Comparison of ENCODE assay signal across 15 cellular contexts in genomic region chr10:30207485-30208052, GRCh38.
DNase-seq lines count a peak whose midpoint lies in the region; ATAC-seq, FAIRE-seq and TF ChIP-seq lines count a peak whose summit lies in the region.
"Had no signal": no experiment of that assay in that cellular context is flagged by ENCODE, and none has a peak within 500 bp of the region (broad histone marks: within the 10 kb centered on the region; RNA-seq: fewer than 3 reads in every experiment).

No MANE protein-coding gene starts in this region.

- no peak overlapping the region for H3K4me3 Mint-ChIP-seq in astrocyte (ENCODE audit: unreplicated experiment)
- no peak overlapping the region for H3K4me3 Mint-ChIP-seq in activated CD8-positive, alpha-beta T cell treated with anti-CD3 and anti-CD28 coated beads, Interleukin-2, amount 10 ng/mL, durations not matched to agents 7 days and 5 days
- H3K4me3 Mint-ChIP-seq: immature natural killer cell had no signal

- ATAC-seq in HG02938 (IDR thresholded peaks at IDR 0.05; ENCODE audit: unreplicated experiment) (peak; percentile 56), GM18505 (IDR thresholded peaks at IDR 0.05; ENCODE audit: unreplicated experiment) (no peak)
- ATAC-seq in activated CD8-positive, alpha-beta T cell treated with anti-CD3 and anti-CD28 coated beads, Interleukin-2, amount 10 ng/mL, durations not matched to agents 7 days and 5 days: no peak

- TF ChIP-seq POLR2A in GM18505 (IDR thresholded peaks at IDR 0.05; ENCODE audit: borderline replicate concordance, extremely low read depth, insufficient read depth, insufficient read length): no peak

- POLR2A ChIA-PET in activated CD8-positive, alpha-beta T cell treated with anti-CD3 and anti-CD28 coated beads, Interleukin-2, amount 10 ng/mL, durations not matched to agents 7 days and 5 days (lab: Charles Lee): no interaction called here

- H3K27me3 Mint-ChIP-seq in astrocyte (ENCODE audit: low read depth, unreplicated experiment): peaks cover 3% of the 10 kb centered on the region
- no peaks in the 10 kb centered on the region for H3K27me3 Mint-ChIP-seq in activated CD8-positive, alpha-beta T cell treated with anti-CD3 and anti-CD28 coated beads, Interleukin-2, amount 10 ng/mL, durations not matched to agents 7 days and 5 days (ENCODE audit: low read depth)

- TF ChIP-seq CTCF in astrocyte (IDR thresholded peaks at IDR 0.05; ENCODE audit: insufficient read depth, low read depth, low read length) (no peak), osteoblast (IDR thresholded peaks at IDR 0.05; ENCODE audit: extremely low read depth, low read depth, low read length) (no peak)

- H3K27me3 ChIP-seq in astrocyte (ENCODE audit: insufficient read depth, low read length): no peaks in the 10 kb centered on the region
- H3K27me3 ChIP-seq in osteoblast (ENCODE audit: insufficient read depth, low read length): no peaks in the 10 kb centered on the region

- no peak for FAIRE-seq in astrocyte (lab: Jason Lieb, UNC)
- FAIRE-seq: GM18507 had no signal

- H3K27ac Mint-ChIP-seq in astrocyte (ENCODE audit: unreplicated experiment): no peak overlapping the region
- no peak overlapping the region for H3K27ac Mint-ChIP-seq in activated CD8-positive, alpha-beta T cell treated with anti-CD3 and anti-CD28 coated beads, Interleukin-2, amount 10 ng/mL, durations not matched to agents 7 days and 5 days
- H3K27ac Mint-ChIP-seq: immature natural killer cell had no signal

- H3K27ac ChIP-seq in astrocyte (ENCODE audit: low read depth, low read length): no peak overlapping the region
- H3K27ac ChIP-seq in osteoblast (ENCODE audit: low read depth, low read length): no peak overlapping the region

- H3K4me2 ChIP-seq in astrocyte (ENCODE audit: low read length) (peak overlapping the region; percentile 50), osteoblast (ENCODE audit: insufficient read depth, low read length) (peak overlapping the region; percentile 35)

- H3K9me3 ChIP-seq in astrocyte (ENCODE audit: insufficient read depth, low read depth, low read length): peaks cover 3% of the 10 kb centered on the region
- H3K9me3 ChIP-seq in osteoblast (ENCODE audit: low read depth, low read length): no peaks in the 10 kb centered on the region

- no peaks in the 10 kb centered on the region for H3K36me3 Mint-ChIP-seq in astrocyte (ENCODE audit: low read depth, unreplicated experiment)
- H3K36me3 Mint-ChIP-seq in activated CD8-positive, alpha-beta T cell treated with anti-CD3 and anti-CD28 coated beads, Interleukin-2, amount 10 ng/mL, durations not matched to agents 7 days and 5 days (ENCODE audit: low read depth): no peaks in the 10 kb centered on the region
- H3K36me3 Mint-ChIP-seq: immature natural killer cell had no signal

- H3K36me3 ChIP-seq in astrocyte (ENCODE audit: insufficient read depth, low read length): no peaks in the 10 kb centered on the region
- no peaks in the 10 kb centered on the region for H3K36me3 ChIP-seq in osteoblast (ENCODE audit: insufficient read depth, low read length)

- DNase-seq in ELR (ENCODE audit: low read depth): peak; percentile 25
- DNase-seq in astrocyte (ENCODE audit: low read depth): peak; percentile 36
- no peak for DNase-seq in osteoblast (ENCODE audit: insufficient read length, low spot score, missing footprints)
- no peak for DNase-seq in stimulated activated CD8-positive, alpha-beta memory T cell treated with anti-CD3 and anti-CD28 coated beads, Interleukin-4, amount 100 ng/mL, for 48 hours
- no peak for DNase-seq in amniotic stem cell (lab: John Stamatoyannopoulos, UW)
- no peak for DNase-seq in activated CD8-positive, alpha-beta T cell treated with anti-CD3 and anti-CD28 coated beads, Interleukin-2, amount 10 ng/mL, durations not matched to agents 7 days and 5 days
- DNase-seq: activated naive CD4-positive, alpha-beta T cell; immature natural killer cell; Karpas-422; NCI-H1436 treated with DMSO at 0.1 percent for 48 hours; NCI-H226; SIG-M5 had no signal

- no peaks in the 10 kb centered on the region for H3K79me2 ChIP-seq in astrocyte (ENCODE audit: insufficient read depth, low read length)
- no peaks in the 10 kb centered on the region for H3K79me2 ChIP-seq in osteoblast (ENCODE audit: insufficient read depth, low read length)

- H2AFZ ChIP-seq in astrocyte (ENCODE audit: low read depth, low read length) (no peak overlapping the region), osteoblast (ENCODE audit: low read length) (peak overlapping the region; percentile 15)

- H3K4me1 ChIP-seq in astrocyte (ENCODE audit: insufficient read depth, low read length): peaks cover 8% of the 10 kb centered on the region
- peaks cover 7% of the 10 kb centered on the region for H3K4me1 ChIP-seq in osteoblast (ENCODE audit: insufficient read depth, low read length)

- H3K9me3 Mint-ChIP-seq in astrocyte (ENCODE audit: unreplicated experiment): peaks cover 3% of the 10 kb centered on the region
- no peaks in the 10 kb centered on the region for H3K9me3 Mint-ChIP-seq in activated CD8-positive, alpha-beta T cell treated with anti-CD3 and anti-CD28 coated beads, Interleukin-2, amount 10 ng/mL, durations not matched to agents 7 days and 5 days (ENCODE audit: insufficient read depth)

- H3K9ac ChIP-seq in astrocyte (ENCODE audit: low read length): no peak overlapping the region

- CTCF ChIA-PET in activated CD8-positive, alpha-beta T cell treated with anti-CD3 and anti-CD28 coated beads, Interleukin-2, amount 10 ng/mL, durations not matched to agents 7 days and 5 days (lab: Charles Lee): interaction anchor here (1.5 kb wide), 1 partner anchor 34 kb away, joined by 4 read pairs; no protein-coding TSS in a partner anchor

- peaks cover 11% of the 10 kb centered on the region for H3K4me1 Mint-ChIP-seq in astrocyte (ENCODE audit: low read depth, unreplicated experiment)
- H3K4me1 Mint-ChIP-seq in activated CD8-positive, alpha-beta T cell treated with anti-CD3 and anti-CD28 coated beads, Interleukin-2, amount 10 ng/mL, durations not matched to agents 7 days and 5 days (ENCODE audit: low read depth): no peaks in the 10 kb centered on the region

- no peak overlapping the region for H3K4me3 ChIP-seq in astrocyte (ENCODE audit: insufficient read depth, low read depth, low read length)
- no peak overlapping the region for H3K4me3 ChIP-seq in osteoblast (ENCODE audit: insufficient read depth, low read length)

- H4K20me1 ChIP-seq in astrocyte (ENCODE audit: insufficient read depth, low read length) (no peaks in the 10 kb centered on the region), osteoblast (ENCODE audit: insufficient read depth, low read length) (no peaks in the 10 kb centered on the region)

Comparison
In these comparisons a context has a peak if more than half of its experiments do, and no peak if none do; other contexts are left out.
1. DNase-seq: peak in ELR (single experiment) and astrocyte (single experiment); none in osteoblast (single experiment), stimulated activated CD8-positive, alpha-beta memory T cell treated with anti-CD3 and anti-CD28 coated beads, Interleukin-4, amount 100 ng/mL, for 48 hours (single experiment), amniotic stem cell (single experiment) and activated CD8-positive, alpha-beta T cell treated with anti-CD3 and anti-CD28 coated beads, Interleukin-2, amount 10 ng/mL, durations not matched to agents 7 days and 5 days (single experiment).